In genomic region chr20:21505161-21505809, GRCh38 we compare ENCODE assay signal across 9 cellular contexts. TPM values are rescaled to one million over a fixed set of nuclear protein-coding genes. Genes with fewer than 3 reads are reported as not detected.
A peak's percentile ranks its signal among the peaks of the same experiment; 100 is the strongest.
DNase-seq lines count a peak whose midpoint lies in the region; ATAC-seq and TF ChIP-seq lines count a peak whose summit lies in the region.
"Had no signal": no experiment of that assay in that cellular context is flagged by ENCODE, and none has a peak within 500 bp of the region (broad histone marks: within the 10 kb centered on the region; RNA-seq: fewer than 3 reads in every experiment).

No MANE protein-coding gene starts in this region.

- peaks cover 25% of the 10 kb centered on the region for H3K4me1 ChIP-seq in HUES6 (ENCODE audit: control insufficient read depth, insufficient read depth, low read length)
- peaks cover 21% of the 10 kb centered on the region for H3K4me1 ChIP-seq in psoas muscle
- peaks cover 0 to 16% of the 10 kb centered on the region in 2 donors for H3K4me1 ChIP-seq in uterus

- peak overlapping the region; percentile 78 for H3K4me3 Mint-ChIP-seq in activated naive CD8-positive, alpha-beta T cell

- no peak overlapping the region for H3K9ac ChIP-seq in HUES6 (ENCODE audit: low read length)

- peaks cover 99% of the 10 kb centered on the region for H3K27me3 ChIP-seq in HUES6 (ENCODE audit: control insufficient read depth, insufficient read depth, low read length)
- H3K27me3 ChIP-seq in psoas muscle (ENCODE audit: insufficient read depth in 3 of 3, low read length in 2 of 3): peaks cover 4 to 88% (median 57%) of the 10 kb centered on the region in 3 donors
- peaks cover 10 to 34% of the 10 kb centered on the region in 2 donors for H3K27me3 ChIP-seq in uterus

- peak; percentile 77 to 86 (median 84) for ATAC-seq in psoas muscle

- no peak for TF ChIP-seq POLR2A in uterus (IDR thresholded peaks at IDR 0.05)

- WGBS in psoas muscle, 3 donors: 1 to 2% (median 1%) methylated on average over 36 of the region's 36 CpGs

- peak overlapping the region; percentile 64 for H3K4me3 ChIP-seq in HUES6 (ENCODE audit: low read depth, low read length)
- H3K4me3 ChIP-seq in psoas muscle: peak overlapping the region; percentile 62
- no peak overlapping the region for H3K4me3 ChIP-seq in uterus

- intact Hi-C loops in cardiac septum (cut with DNase I): loop anchor here (1.0 to 5.0 kb wide), 3 partner anchors 269 to 668 kb away; no protein-coding TSS in a partner anchor
- intact Hi-C loops in psoas muscle (cut with DNase I): loop anchor here (1.0 to 5.0 kb wide), 5 partner anchors 269 to 670 kb away; no protein-coding TSS in a partner anchor
- intact Hi-C loops in uterus (cut with DNase I; ENCODE audit: low total_unique reads): loop anchor here (5.0 to 10.0 kb wide), 2 partner anchors 268 to 640 kb away; no protein-coding TSS in a partner anchor

- peak; percentile 83 for DNase-seq in GM10248 (ENCODE audit: extremely low spot score)
- DNase-seq in SKM-1 (lab: John Stamatoyannopoulos, UW; ENCODE audit: unreplicated experiment): peak; percentile 11
- DNase-seq in cardiac septum (ENCODE audit: low spot score): peak; percentile 86
- DNase-seq in psoas muscle: peak; percentile 58 to 77
- DNase-seq in uterus: peak in 1 of 2 donors; percentile 41
- no peak for DNase-seq in amniotic stem cell (lab: John Stamatoyannopoulos, UW)

- H3K27me3 Mint-ChIP-seq in activated naive CD8-positive, alpha-beta T cell: peaks cover 35% of the 10 kb centered on the region

- no peaks in the 10 kb centered on the region for H3K36me3 Mint-ChIP-seq in activated naive CD8-positive, alpha-beta T cell

- H3K9me3 Mint-ChIP-seq in activated naive CD8-positive, alpha-beta T cell (ENCODE audit: low read depth): no peaks in the 10 kb centered on the region

- H3K36me3 ChIP-seq in HUES6 (ENCODE audit: control insufficient read depth, insufficient read depth, low read length) (no peaks in the 10 kb centered on the region), psoas muscle (ENCODE audit: insufficient read depth in 1 of 2, low read depth in 1 of 2) (no peaks in the 10 kb centered on the region), uterus (no peaks in the 10 kb centered on the region)

- H3K9me3 ChIP-seq in HUES6 (ENCODE audit: control insufficient read depth, insufficient read depth, low read depth, low read length): no peaks in the 10 kb centered on the region
- no peaks in the 10 kb centered on the region for H3K9me3 ChIP-seq in psoas muscle
- H3K9me3 ChIP-seq in uterus: no peaks in the 10 kb centered on the region

- TF ChIP-seq CTCF in GM10248 (IDR thresholded peaks at IDR 0.05; ENCODE audit: control extremely low read depth, extremely low read depth, low read depth, missing control alignments) (peak; percentile 98), psoas muscle (IDR thresholded peaks at IDR 0.05) (peak; percentile 97), uterus (IDR thresholded peaks at IDR 0.05) (peak; percentile 82 to 94 (median 88))

- POLR2A ChIA-PET in GM10248 (lab: Yijun Ruan, JAX): no interaction called here

- H3K27ac Mint-ChIP-seq in activated naive CD8-positive, alpha-beta T cell: no peak overlapping the region

- no peak overlapping the region for H3K27ac ChIP-seq in HUES6 (ENCODE audit: low read depth, low read length)
- H3K27ac ChIP-seq in psoas muscle: no peak overlapping the region
- H3K27ac ChIP-seq in uterus: no peak overlapping the region

- CTCF ChIA-PET in GM10248 (lab: Yijun Ruan, JAX): interaction anchor here (0.6 to 8.8 kb wide), 56 partner anchors 9 to 909 kb away, joined by 3 to 293 read pairs (median 4); partner anchors contain the start of gene KIZ

- H3K4me1 Mint-ChIP-seq in activated naive CD8-positive, alpha-beta T cell (ENCODE audit: low read depth): peaks cover 36% of the 10 kb centered on the region

RNA-seq across cellular contexts. Expression of gene NKX2-2, which starts 8.6 kb away (rescaled TPM):
- total RNA-seq in cardiac septum: 0.11 TPM
- total RNA-seq in psoas muscle: not detected
- not detected for polyA plus RNA-seq in psoas muscle
- total RNA-seq in uterus: not detected
- total RNA-seq: mononuclear cell had no signal

Comparison
In these comparisons a context has a peak if more than half of its experiments do, and no peak if none do; other contexts are left out.
1. H3K4me3 ChIP-seq: peak in HUES6 (single experiment) and psoas muscle (single experiment); none in uterus (0 of 2).
2. Peak in every context shown above with its lines, with median percentiles within 50 percentile points of each other: CTCF ChIP-seq.